In the genomic region with DNA sequence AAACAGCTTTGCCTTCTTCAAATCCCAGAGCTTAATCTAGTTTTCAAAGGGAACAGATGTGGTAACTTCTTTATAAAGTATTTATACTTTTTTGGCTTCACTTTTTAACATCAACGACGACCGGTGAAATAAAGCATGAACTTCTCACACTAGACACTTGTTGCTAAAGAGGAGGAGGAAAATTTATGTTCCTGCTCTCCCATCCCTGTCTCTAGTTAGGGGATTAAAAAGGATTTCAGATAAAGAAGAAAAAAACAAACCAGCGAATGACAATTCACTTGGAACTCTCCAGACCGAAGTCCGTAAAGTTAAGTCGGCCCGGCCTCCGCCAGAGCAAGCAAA, we compare ENCODE assay signal across 8 cellular contexts. TPM values are rescaled to one million over a fixed set of nuclear protein-coding genes. Genes with fewer than 3 reads are reported as not detected.
DNase-seq lines count a peak whose midpoint lies in the region; ATAC-seq, FAIRE-seq and TF ChIP-seq lines count a peak whose summit lies in the region.

No MANE protein-coding gene starts in this region.

- TF ChIP-seq CTCF in GM12864 (IDR thresholded peaks at IDR 0.05; ENCODE audit: low read depth, low read length, missing control alignments) (no peak), foreskin fibroblast (IDR thresholded peaks at IDR 0.05; ENCODE audit: low read depth, low read length) (no peak)

- H3K4me3 ChIP-seq in GM12864 (ENCODE audit: low read depth, low read length) (peak overlapping the region; percentile 75), foreskin fibroblast (ENCODE audit: low read depth in 1 of 2, low read length in 2 of 2) (peak overlapping the region; percentile 61 to 72)

- H3K27ac Mint-ChIP-seq in T-helper 17 cell = peak overlapping the region; percentile 45

- ATAC-seq in T-helper 17 cell (no peak), GM21515 (IDR thresholded peaks at IDR 0.05; ENCODE audit: unreplicated experiment) (no peak), GM18867 (IDR thresholded peaks at IDR 0.05; ENCODE audit: unreplicated experiment) (no peak)

- no peaks in the 10 kb centered on the region for H3K36me3 Mint-ChIP-seq in T-helper 17 cell (ENCODE audit: low read depth)

- TF ChIP-seq POLR2A in GM12891 (IDR thresholded peaks at IDR 0.05; ENCODE audit: low read depth, low read length) = no peak

- no peak for FAIRE-seq in GM12891 (lab: Jason Lieb, UNC)

- H3K4me1 Mint-ChIP-seq in T-helper 17 cell = peaks cover 13% of the 10 kb centered on the region

- DNase-seq in GM12864 (ENCODE audit: low read depth) = no peak
- no peak for DNase-seq in T-helper 17 cell
- no peak for DNase-seq in foreskin fibroblast
- DNase-seq in renal cortical epithelial cell (ENCODE audit: low read depth) = peak; percentile 42
- no peak for DNase-seq in midbrain (lab: John Stamatoyannopoulos, UW)
- no peak for DNase-seq in GM12891 (ENCODE audit: insufficient read length, low spot score)

- H3K9me3 ChIP-seq in T-helper 17 cell (ENCODE audit: control insufficient read depth, low read length, poor library complexity, severe bottlenecking) = no peaks in the 10 kb centered on the region

- H3K27me3 Mint-ChIP-seq in T-helper 17 cell = peaks cover 12% of the 10 kb centered on the region

- H3K4me3 Mint-ChIP-seq in T-helper 17 cell = peak overlapping the region; percentile 89

TF ChIP-seq in GM12891, 5 proteins besides CTCF, POLR2A, EP300 and RAD21:
- TF ChIP-seq SPI1 (IDR thresholded peaks at IDR 0.05; ENCODE audit: low read depth, low read length) = no peak
- no peak for TF ChIP-seq PAX5 (IDR thresholded peaks at IDR 0.05; ENCODE audit: insufficient read depth, low read length, severe bottlenecking)
- no peak for TF ChIP-seq POLR2AphosphoS5 (IDR thresholded peaks at IDR 0.05; ENCODE audit: low read depth, low read length)
- TF ChIP-seq TAF1 (IDR thresholded peaks at IDR 0.05; ENCODE audit: low read depth, low read length) = no peak
- no peak for TF ChIP-seq POU2F2 (IDR thresholded peaks at IDR 0.05; ENCODE audit: low read depth, low read length)

RNA-seq across cellular contexts. Expression of a gene that starts 0.7 kb away (rescaled TPM):
- 10 to 100 TPM in 1 of 2 donors, 1 to 10 TPM in 1; 7.2 to 11.1 TPM for total RNA-seq in T-helper 17 cell
- 26.6 and 52.3 TPM in 2 replicates for total RNA-seq in renal cortical epithelial cell
- 1.2 TPM for polyA plus RNA-seq in GM12891 (2012; ENCODE audit: low read depth, missing spikeins)
